Comparison of ENCODE assay signal across 1 cellular context in the genomic region with DNA sequence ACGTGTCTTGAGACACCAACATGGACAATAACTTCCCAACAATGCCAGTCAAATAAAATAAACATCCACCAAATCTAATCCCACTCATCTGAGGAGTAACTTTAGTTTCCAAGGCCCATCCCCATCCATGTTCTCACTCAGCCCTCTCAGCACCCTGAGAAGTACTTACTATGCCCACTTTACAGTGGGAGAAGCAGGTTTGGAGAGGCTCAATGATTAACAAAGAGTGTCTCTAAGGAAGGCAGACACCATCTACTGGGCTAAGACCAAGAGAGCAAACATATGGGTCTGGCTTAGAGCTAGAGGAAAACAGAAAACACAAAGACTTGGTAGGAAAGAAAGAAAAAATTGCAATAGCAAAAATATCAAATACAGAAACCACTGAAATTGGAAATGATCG.
TF ChIP-seq lines count a peak whose summit lies in the region.

No MANE protein-coding gene starts in this region.

TF ChIP-seq in GM23338, 12 proteins besides CTCF, POLR2A, EP300 and RAD21:
- TF ChIP-seq CREB1 (CRISPR knock-in tag; IDR thresholded peaks at IDR 0.05; ENCODE audit: low read depth) (no peak), NANOG (IDR thresholded peaks at IDR 0.05; ENCODE audit: borderline replicate concordance) (no peak), POLR2AphosphoS5 (IDR thresholded peaks at IDR 0.05; ENCODE audit: low read depth) (no peak)
